Comparison of ENCODE assay signal across 8 cellular contexts in the genomic region with DNA sequence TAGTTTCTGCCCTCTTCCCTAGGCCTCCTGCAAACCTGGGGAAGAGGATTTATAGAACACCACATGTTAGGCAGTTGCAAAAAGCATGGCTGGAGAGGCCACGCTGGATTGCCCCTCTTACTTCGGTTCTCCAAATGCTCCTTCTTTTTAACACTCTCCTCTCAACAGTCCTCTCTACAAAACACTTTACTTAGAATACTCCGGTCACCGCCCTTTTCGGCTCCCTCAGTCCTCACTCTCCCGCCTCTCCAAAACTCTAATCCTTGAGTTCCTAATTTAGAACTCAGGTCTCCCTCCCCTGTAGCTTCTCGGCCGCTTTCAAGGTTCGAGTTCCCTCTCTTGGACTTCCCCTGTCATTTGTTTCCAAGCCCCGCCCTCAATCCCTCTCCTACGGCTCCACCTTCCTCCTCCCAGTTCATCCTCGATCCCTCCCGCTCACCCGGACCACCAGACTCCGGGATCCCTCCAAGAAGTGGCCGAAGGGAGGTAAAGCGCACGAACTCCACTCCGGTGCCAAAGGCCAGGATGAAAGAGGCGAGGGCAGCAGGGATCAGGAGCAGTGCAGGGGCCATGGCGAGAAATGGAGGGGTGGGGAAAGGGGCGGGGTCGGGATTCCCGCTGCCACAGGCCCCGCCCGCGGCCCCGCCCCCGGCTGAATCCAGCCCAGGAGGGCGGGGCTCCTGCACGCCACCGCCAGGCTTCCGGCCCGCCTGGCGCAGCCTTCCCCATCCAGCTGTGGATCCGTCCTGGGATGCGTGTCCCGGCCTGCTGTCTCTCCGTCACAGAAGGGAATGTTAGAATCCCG. TPM values are rescaled to one million over a fixed set of nuclear protein-coding genes. Genes with fewer than 3 reads are reported as not detected.
DNase-seq lines count a peak whose midpoint lies in the region; ATAC-seq and TF ChIP-seq lines count a peak whose summit lies in the region.

A gene with protein sequence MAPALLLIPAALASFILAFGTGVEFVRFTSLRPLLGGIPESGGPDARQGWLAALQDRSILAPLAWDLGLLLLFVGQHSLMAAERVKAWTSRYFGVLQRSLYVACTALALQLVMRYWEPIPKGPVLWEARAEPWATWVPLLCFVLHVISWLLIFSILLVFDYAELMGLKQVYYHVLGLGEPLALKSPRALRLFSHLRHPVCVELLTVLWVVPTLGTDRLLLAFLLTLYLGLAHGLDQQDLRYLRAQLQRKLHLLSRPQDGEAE (minus strand): TSS at position 582 of the 805 bp plus-strand sequence. CDS start 10 bp downstream, at position 572.

- peaks cover 41% of the 10 kb centered on the region for H3K4me1 Mint-ChIP-seq in activated T-helper 1 cell treated with anti-CD3 and anti-CD28 coated beads, Interleukin-12 subunit alpha, Interleukin-12 subunit beta, Interleukin-2, Interleukin-4 antibody, amounts not matched to agents 30 ng/mL and 10 ng/mL and 1 ng/mL, durations not matched to agents 14 hours and 24 hours and 36 hours (ENCODE audit: low read depth)
- peaks cover 34 to 42% of the 10 kb centered on the region in 2 donors for H3K4me1 Mint-ChIP-seq in stimulated activated naive B cell treated with anti-CD40 and anti-IgM and Interleukin-4, amounts not matched to agents 10 μg/mL and 1 μg/mL and 100 μg/mL, for 72 hours

- no peaks in the 10 kb centered on the region for H3K27me3 ChIP-seq in AG04450 (ENCODE audit: control insufficient read depth, insufficient read depth, low read length)
- H3K27me3 ChIP-seq in esophagus squamous epithelium = no peaks in the 10 kb centered on the region
- H3K27me3 ChIP-seq in muscle layer of duodenum (ENCODE audit: low read depth, low read length) = no peaks in the 10 kb centered on the region

- H3K4me3 ChIP-seq in AG04450 (ENCODE audit: low read depth, low read length) = peak within 1 kb of the TSS; percentile 87
- peak within 1 kb of the TSS; percentile 68 for H3K4me3 ChIP-seq in LNCaP clone FGC (ENCODE audit: low read depth, low read length)
- peak within 1 kb of the TSS; percentile 40 to 80 (median 70) for H3K4me3 ChIP-seq in esophagus squamous epithelium
- H3K4me3 ChIP-seq in muscle layer of duodenum (ENCODE audit: low read depth in 1 of 2, low read length in 2 of 2) = peak within 1 kb of the TSS; percentile 74 to 91

- DNase-seq in AG04450 (ENCODE audit: low read depth, low spot score) = no peak
- peak; percentile 40 for DNase-seq in GM19240 (ENCODE audit: insufficient read length, low spot score)
- DNase-seq in LNCaP clone FGC (ENCODE audit: low read depth) = no peak
- peak; percentile 89 for DNase-seq in RKO (ENCODE audit: low spot score)
- DNase-seq in activated T-helper 1 cell treated with anti-CD3 and anti-CD28 coated beads, Interleukin-12 subunit alpha, Interleukin-12 subunit beta, Interleukin-2, Interleukin-4 antibody, amounts not matched to agents 30 ng/mL and 10 ng/mL and 1 ng/mL, durations not matched to agents 14 hours and 24 hours and 36 hours (ENCODE audit: low spot score) = peak; percentile 66
- DNase-seq in esophagus squamous epithelium (lab: John Stamatoyannopoulos, UW) = no peak
- DNase-seq in stimulated activated naive B cell treated with anti-CD40 and anti-IgM and Interleukin-4, amounts not matched to agents 10 μg/mL and 1 μg/mL and 100 μg/mL, for 72 hours = peak; percentile 54

- CTCF ChIA-PET in AG04450 (lab: Charles Lee) = interaction anchor here (1.0 to 1.6 kb wide), 2 partner anchors 11 to 33 kb away, joined by 3 to 12 read pairs; no protein-coding TSS in a partner anchor

- POLR2A ChIA-PET in AG04450 (lab: Yijun Ruan, JAX) = interaction anchor here (0.6 to 4.8 kb wide), 8 partner anchors 8 to 119 kb away, joined by 3 to 43 read pairs (median 4); a partner anchor contains a TSS

- peak within 1 kb of the TSS; percentile 90 for H3K27ac Mint-ChIP-seq in activated T-helper 1 cell treated with anti-CD3 and anti-CD28 coated beads, Interleukin-12 subunit alpha, Interleukin-12 subunit beta, Interleukin-2, Interleukin-4 antibody, amounts not matched to agents 30 ng/mL and 10 ng/mL and 1 ng/mL, durations not matched to agents 14 hours and 24 hours and 36 hours
- peak within 1 kb of the TSS; percentile 92 for H3K27ac Mint-ChIP-seq in stimulated activated naive B cell treated with anti-CD40 and anti-IgM and Interleukin-4, amounts not matched to agents 10 μg/mL and 1 μg/mL and 100 μg/mL, for 72 hours

- peaks cover 9% of the 10 kb centered on the region for H3K36me3 Mint-ChIP-seq in activated T-helper 1 cell treated with anti-CD3 and anti-CD28 coated beads, Interleukin-12 subunit alpha, Interleukin-12 subunit beta, Interleukin-2, Interleukin-4 antibody, amounts not matched to agents 30 ng/mL and 10 ng/mL and 1 ng/mL, durations not matched to agents 14 hours and 24 hours and 36 hours (ENCODE audit: low read depth)
- peaks cover 13 to 22% of the 10 kb centered on the region in 2 donors for H3K36me3 Mint-ChIP-seq in stimulated activated naive B cell treated with anti-CD40 and anti-IgM and Interleukin-4, amounts not matched to agents 10 μg/mL and 1 μg/mL and 100 μg/mL, for 72 hours

- intact Hi-C loops in activated T-helper 1 cell treated with anti-CD3 and anti-CD28 coated beads, Interleukin-12 subunit alpha, Interleukin-12 subunit beta, Interleukin-2, Interleukin-4 antibody, amounts not matched to agents 30 ng/mL and 10 ng/mL and 1 ng/mL, durations not matched to agents 14 hours and 24 hours and 36 hours (cut with micrococcal nuclease) = loop anchor here (1.0 kb wide), 3 partner anchors 8 to 218 kb away; a partner anchor contains a TSS
- intact Hi-C loops in esophagus squamous epithelium (cut with DNase I) = no loop called here

- H3K9me3 ChIP-seq in AG04450 (ENCODE audit: control insufficient read depth, insufficient read depth, low read length) = no peaks in the 10 kb centered on the region; the same call in 1 of the 2 replicates
- no peaks in the 10 kb centered on the region for H3K9me3 ChIP-seq in esophagus squamous epithelium
- H3K9me3 ChIP-seq in muscle layer of duodenum (ENCODE audit: control insufficient read depth in 1 of 2, low read length in 2 of 2) = no peaks in the 10 kb centered on the region

- peak in 1 of 4 donors; percentile 32 for TF ChIP-seq POLR2A in esophagus squamous epithelium (IDR thresholded peaks at IDR 0.05)

- H3K4me3 Mint-ChIP-seq in activated T-helper 1 cell treated with anti-CD3 and anti-CD28 coated beads, Interleukin-12 subunit alpha, Interleukin-12 subunit beta, Interleukin-2, Interleukin-4 antibody, amounts not matched to agents 30 ng/mL and 10 ng/mL and 1 ng/mL, durations not matched to agents 14 hours and 24 hours and 36 hours = peak within 1 kb of the TSS; percentile 94
- H3K4me3 Mint-ChIP-seq in stimulated activated naive B cell treated with anti-CD40 and anti-IgM and Interleukin-4, amounts not matched to agents 10 μg/mL and 1 μg/mL and 100 μg/mL, for 72 hours = peak within 1 kb of the TSS; percentile 95 to 99

- H3K4me1 ChIP-seq in esophagus squamous epithelium (peaks cover 34 to 53% (median 39%) of the 10 kb centered on the region in 3 donors), muscle layer of duodenum (ENCODE audit: control insufficient read depth in 1 of 2, insufficient read depth in 2 of 2, low read length in 2 of 2) (peaks cover 24 to 25% of the 10 kb centered on the region in 2 donors)

- no peaks in the 10 kb centered on the region for H3K9me3 Mint-ChIP-seq in activated T-helper 1 cell treated with anti-CD3 and anti-CD28 coated beads, Interleukin-12 subunit alpha, Interleukin-12 subunit beta, Interleukin-2, Interleukin-4 antibody, amounts not matched to agents 30 ng/mL and 10 ng/mL and 1 ng/mL, durations not matched to agents 14 hours and 24 hours and 36 hours
- no peaks in the 10 kb centered on the region for H3K9me3 Mint-ChIP-seq in stimulated activated naive B cell treated with anti-CD40 and anti-IgM and Interleukin-4, amounts not matched to agents 10 μg/mL and 1 μg/mL and 100 μg/mL, for 72 hours

- no peaks in the 10 kb centered on the region for H3K36me3 ChIP-seq in esophagus squamous epithelium
- peaks cover 0 to 6% of the 10 kb centered on the region in 2 donors for H3K36me3 ChIP-seq in muscle layer of duodenum (ENCODE audit: control insufficient read depth in 1 of 2, insufficient read depth in 2 of 2, low read length in 2 of 2)

- peak; percentile 20 to 28 for ATAC-seq in stimulated activated naive B cell treated with anti-CD40 and anti-IgM and Interleukin-4, amounts not matched to agents 10 μg/mL and 1 μg/mL and 100 μg/mL, for 72 hours (replicated peaks)

- 0% methylated on average over 27 to 29 of the region's 40 CpGs for WGBS in esophagus squamous epithelium, 2 donors

- H3K27ac ChIP-seq in AG04450 (ENCODE audit: low read depth, low read length) = peak within 1 kb of the TSS; percentile 69
- H3K27ac ChIP-seq in esophagus squamous epithelium = peak within 1 kb of the TSS; percentile 74 to 99 (median 98)
- H3K27ac ChIP-seq in muscle layer of duodenum (ENCODE audit: low read length) = peak within 1 kb of the TSS; percentile 68

- H3K27me3 Mint-ChIP-seq in activated T-helper 1 cell treated with anti-CD3 and anti-CD28 coated beads, Interleukin-12 subunit alpha, Interleukin-12 subunit beta, Interleukin-2, Interleukin-4 antibody, amounts not matched to agents 30 ng/mL and 10 ng/mL and 1 ng/mL, durations not matched to agents 14 hours and 24 hours and 36 hours (ENCODE audit: insufficient read depth) = peaks cover 2% of the 10 kb centered on the region
- H3K27me3 Mint-ChIP-seq in stimulated activated naive B cell treated with anti-CD40 and anti-IgM and Interleukin-4, amounts not matched to agents 10 μg/mL and 1 μg/mL and 100 μg/mL, for 72 hours = no peaks in the 10 kb centered on the region

- TF ChIP-seq CTCF in AG04450 (IDR thresholded peaks at IDR 0.05; ENCODE audit: low read depth, low read length) = no peak
- no peak for TF ChIP-seq CTCF in LNCaP clone FGC (IDR thresholded peaks at IDR 0.05; ENCODE audit: control insufficient read depth, extremely low read depth, insufficient read depth)
- no peak for TF ChIP-seq CTCF in esophagus squamous epithelium (IDR thresholded peaks at IDR 0.05)

RNA-seq across cellular contexts. Expression of the gene that starts here (rescaled TPM):
- 14.6 and 17.4 TPM in 2 replicates for polyA plus RNA-seq in AG04450 (2011; rRNA removed)
- polyA minus RNA-seq in AG04450 (2011; rRNA and poly(A)+ RNA removed) = 11.0 and 15.0 TPM in 2 replicates
- 15.5 and 15.9 TPM in 2 replicates for total RNA-seq in activated T-helper 1 cell treated with anti-CD3 and anti-CD28 coated beads, Interleukin-12 subunit alpha, Interleukin-12 subunit beta, Interleukin-2, Interleukin-4 antibody, amounts not matched to agents 30 ng/mL and 10 ng/mL and 1 ng/mL, durations not matched to agents 14 hours and 24 hours and 36 hours
- 1 to 10 TPM; 3.8 to 7.4 (median 6.7) TPM for total RNA-seq in esophagus squamous epithelium

Comparison
In these comparisons a context has a peak if more than half of its experiments do, and no peak if none do; other contexts are left out.
1. DNase-seq: peak in GM19240 (single experiment), RKO (single experiment), activated T-helper 1 cell treated with anti-CD3 and anti-CD28 coated beads, Interleukin-12 subunit alpha, Interleukin-12 subunit beta, Interleukin-2, Interleukin-4 antibody, amounts not matched to agents 30 ng/mL and 10 ng/mL and 1 ng/mL, durations not matched to agents 14 hours and 24 hours and 36 hours (single experiment) and stimulated activated naive B cell treated with anti-CD40 and anti-IgM and Interleukin-4, amounts not matched to agents 10 μg/mL and 1 μg/mL and 100 μg/mL, for 72 hours (single experiment); none in AG04450 (single experiment), LNCaP clone FGC (single experiment) and esophagus squamous epithelium (single experiment).
2. Peak in every context shown above with its lines, with median percentiles within 50 percentile points of each other: H3K27ac ChIP-seq and H3K4me3 ChIP-seq.